Comparison of ENCODE assay signal across 7 cellular contexts in the genomic region with DNA sequence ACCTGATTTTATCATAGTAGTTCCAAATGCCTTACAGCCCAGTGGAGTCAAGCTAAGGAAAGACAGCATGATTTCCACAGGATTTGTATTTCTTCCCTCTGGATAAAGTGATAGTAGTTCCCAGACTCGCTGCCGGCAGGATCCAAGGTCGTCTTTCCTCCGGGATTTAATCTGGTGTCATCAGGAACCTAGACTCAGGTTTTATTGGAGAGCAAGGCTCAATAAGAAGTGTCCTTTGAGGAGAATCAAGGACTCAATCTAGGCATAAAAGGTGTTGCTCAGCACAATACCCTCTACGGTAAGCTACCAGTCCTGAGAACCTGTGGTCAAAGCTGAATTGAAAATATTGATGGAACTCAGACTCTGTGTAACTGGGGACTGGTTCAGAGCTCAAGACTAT.
A peak's percentile ranks its signal among the peaks of the same experiment; 100 is the strongest.
DNase-seq lines count a peak whose midpoint lies in the region; ATAC-seq, FAIRE-seq and TF ChIP-seq lines count a peak whose summit lies in the region.
"Not testable (repeated sequence)": the region's sequence is repeated elsewhere in the genome, so short reads cannot be mapped to it uniquely, and the experiment has no call there.

No MANE protein-coding gene starts in this region.

- not testable (repeated sequence) for H2AFZ ChIP-seq in H9 (ENCODE audit: low read length)

- no CpG with 5 or more reads among the region's 5 CpGs for WGBS in H9 (ENCODE audit: extremely low coverage, insufficient read length, low lambda C conversion rate)
- 54 to 56% methylated on average over 5 of the region's 5 CpGs for WGBS in pancreas, 2 donors

- not testable (repeated sequence) for H3K9me3 Mint-ChIP-seq in H9; endothelial cell (ENCODE audit: unreplicated experiment)

- H3K79me1 ChIP-seq in H9 (ENCODE audit: insufficient read depth, low read depth, low read length, poor library complexity, severe bottlenecking), result not testable (repeated sequence)

- H3K4me1 Mint-ChIP-seq in H9, result peaks cover 26 to 27% of the 10 kb centered on the region in 2 experiments
- H3K4me1 Mint-ChIP-seq in endothelial cell (ENCODE audit: unreplicated experiment), result not testable (repeated sequence)

- not testable (repeated sequence) for H4K5ac ChIP-seq in H9 (ENCODE audit: insufficient read length, low read depth, low read length)

- not testable (repeated sequence) for H3K79me2 ChIP-seq in H9 (ENCODE audit: insufficient read depth, low read length)

- TF ChIP-seq CTCF in H9 (conservative IDR thresholded peaks at IDR 0.05); ascending aorta (IDR thresholded peaks at IDR 0.05); endothelial cell (IDR thresholded peaks at IDR 0.05; ENCODE audit: unreplicated experiment); lower lobe of right lung (IDR thresholded peaks at IDR 0.05); pancreas (IDR thresholded peaks at IDR 0.05): not testable (repeated sequence)

- not testable (repeated sequence) for H3K9me3 ChIP-seq in H9 (ENCODE audit: control insufficient read depth, low read depth, low read length); ascending aorta; lower lobe of right lung; pancreas; stomach smooth muscle (ENCODE audit: control insufficient read depth in 2 of 2, low read length in 2 of 2)

- not testable (repeated sequence) for H3K27ac ChIP-seq in H9 (ENCODE audit: insufficient read length, low read depth, low read length)
- H3K27ac ChIP-seq in ascending aorta (peak overlapping the region; percentile 92 to 95), lower lobe of right lung (peak overlapping the region; percentile 76), pancreas (peak overlapping the region in 3 of 4 donors; percentile 22 to 52 (median 50)), stomach smooth muscle (ENCODE audit: low read length) (peak overlapping the region; percentile 95)

- DNase-seq in H9; ascending aorta (ENCODE audit: low spot score in 2 of 2); endothelial cell (ENCODE audit: low spot score); lower lobe of right lung; pancreas: not testable (repeated sequence)
- DNase-seq in glomerular visceral epithelial cell (ENCODE audit: extremely low spot score), result peak; percentile 5

- H3K27me3 Mint-ChIP-seq in H9 (ENCODE audit: low read depth); endothelial cell (ENCODE audit: unreplicated experiment): not testable (repeated sequence)

- not testable (repeated sequence) for FAIRE-seq in pancreas (lab: Jason Lieb, UNC)

- not testable (repeated sequence) for H4K8ac ChIP-seq in H9 (replicated peaks; ENCODE audit: insufficient read length, low read depth, low read length)

- H3K4me2 ChIP-seq in H9 (ENCODE audit: insufficient read depth, insufficient read length, low read length), result not testable (repeated sequence)

- not testable (repeated sequence) for H3K4me1 ChIP-seq in H9 (ENCODE audit: insufficient read depth, low read length); lower lobe of right lung; pancreas; stomach smooth muscle (ENCODE audit: control insufficient read depth, insufficient read depth, low read length)
- peaks cover 0 to 13% of the 10 kb centered on the region in 2 donors for H3K4me1 ChIP-seq in ascending aorta

- H3K27ac Mint-ChIP-seq in H9 (peak overlapping the region; percentile 56 to 79 (median 61); a peak in 3 of 7 replicates), endothelial cell (ENCODE audit: unreplicated experiment) (peak overlapping the region; percentile 16)

- H4K20me1 ChIP-seq in H9 (ENCODE audit: control insufficient read depth, insufficient read depth, insufficient read length), result not testable (repeated sequence)

- H3K9ac ChIP-seq in H9 (ENCODE audit: extremely low read depth, insufficient read length, low read length), result not testable (repeated sequence)
- H3K9ac ChIP-seq in stomach smooth muscle (ENCODE audit: low read length in 2 of 2), result peak overlapping the region; percentile 97 to 99

- not testable (repeated sequence) for H2AK5ac ChIP-seq in H9 (ENCODE audit: insufficient read length, low read length)

- not testable (repeated sequence) for H2BK15ac ChIP-seq in H9 (ENCODE audit: low read depth, low read length)

- peak overlapping the region; percentile 68 to 77 for H3K4me3 ChIP-seq in ascending aorta
- H3K4me3 ChIP-seq in lower lobe of right lung, result peak overlapping the region; percentile 42
- H3K4me3 ChIP-seq in pancreas, result peak overlapping the region in 1 of 4 donors; percentile 26
- H3K4me3 ChIP-seq in stomach smooth muscle (ENCODE audit: low read length in 2 of 2), result peak overlapping the region; percentile 70 to 88

- not testable (repeated sequence) for H3K23me2 ChIP-seq in H9 (ENCODE audit: insufficient read length, low read depth, low read length, poor library complexity, severe bottlenecking)

- H3K18ac ChIP-seq in H9 (ENCODE audit: insufficient read length, low read depth, low read length), result not testable (repeated sequence)

- H3K14ac ChIP-seq in H9 (ENCODE audit: insufficient read depth, low read length), result not testable (repeated sequence)

- not testable (repeated sequence) for H3K23ac ChIP-seq in H9 (ENCODE audit: insufficient read length, low read depth, low read length)

- H3K27me3 ChIP-seq in H9 (ENCODE audit: insufficient read depth, low read length); ascending aorta; lower lobe of right lung (ENCODE audit: low read depth); pancreas; stomach smooth muscle (ENCODE audit: control insufficient read depth in 1 of 2, insufficient read depth in 2 of 2, low read length in 2 of 2): not testable (repeated sequence)

- not testable (repeated sequence) for H3K4me3 Mint-ChIP-seq in H9; endothelial cell (ENCODE audit: unreplicated experiment)

- H2BK12ac ChIP-seq in H9 (ENCODE audit: insufficient read length, low read depth, low read length), result not testable (repeated sequence)

- not testable (repeated sequence) for H2BK5ac ChIP-seq in H9 (ENCODE audit: insufficient read length, low read length)

- H3K36me3 ChIP-seq in ascending aorta; lower lobe of right lung; pancreas; stomach smooth muscle (ENCODE audit: control insufficient read depth in 2 of 2, insufficient read depth in 2 of 2, low read length in 2 of 2): not testable (repeated sequence)

- not testable (repeated sequence) for H2BK120ac ChIP-seq in H9 (ENCODE audit: low read depth, low read length, poor library complexity, severe bottlenecking)

- not testable (repeated sequence) for H2BK20ac ChIP-seq in H9 (ENCODE audit: low read depth, low read length, poor library complexity, severe bottlenecking)

- not testable (repeated sequence) for H3K4ac ChIP-seq in H9 (ENCODE audit: low read depth, low read length)

- not testable (repeated sequence) for H3K56ac ChIP-seq in H9 (ENCODE audit: insufficient read length, low read depth, low read length)

- not testable (repeated sequence) for ATAC-seq in lower lobe of right lung
- ATAC-seq in pancreas, result peak in 2 of 4 donors; percentile 12 to 28

- H3T11ph ChIP-seq in H9 (ENCODE audit: low read length), result not testable (repeated sequence)

- H3K36me3 Mint-ChIP-seq in H9 (ENCODE audit: insufficient read depth in 1 of 3, low read depth in 3 of 3); endothelial cell (ENCODE audit: low read depth, unreplicated experiment): not testable (repeated sequence)

- not testable (repeated sequence) for H4K91ac ChIP-seq in H9 (ENCODE audit: insufficient read length, low read depth, low read length)

- intact Hi-C loops in ascending aorta (cut with DNase I), result loop anchor here (2.0 kb wide), 3 partner anchors 15 to 51 kb away; no protein-coding TSS in a partner anchor
- intact Hi-C loops in lower lobe of right lung (cut with DNase I); pancreas (cut with DNase I): not testable (repeated sequence)
